ENCODE assay signal across 8 cellular contexts in genomic region chr1:43171312-43171875, GRCh38. TPM values are rescaled to one million over a fixed set of nuclear protein-coding genes. Genes with fewer than 3 reads are reported as not detected.
A peak's percentile ranks its signal among the peaks of the same experiment; 100 is the strongest.
DNase-seq lines count a peak whose midpoint lies in the region; ATAC-seq, FAIRE-seq and TF ChIP-seq lines count a peak whose summit lies in the region.

No MANE protein-coding gene starts in this region.

- no peaks in the 10 kb centered on the region for H3K9me3 ChIP-seq in lower lobe of right lung

- H3K27me3 ChIP-seq in BJ (ENCODE audit: control insufficient read depth, insufficient read depth, low read length) = no peaks in the 10 kb centered on the region
- H3K27me3 ChIP-seq in lower lobe of right lung (ENCODE audit: low read depth) = no peaks in the 10 kb centered on the region

- POLR2A ChIA-PET in BJ (lab: Charles Lee) = interaction anchor here (0.6 kb wide), 1 partner anchor 35 kb away, joined by 3 read pairs; no protein-coding TSS in a partner anchor
- POLR2A ChIA-PET in GM10248 (lab: Yijun Ruan, JAX) = no interaction called here

- intact Hi-C loops in lower lobe of right lung (cut with DNase I) = no loop called here

- DNase-seq in BJ (ENCODE audit: low read depth) (no peak), astrocyte of the hippocampus (ENCODE audit: low read depth, low spot score) (peak; percentile 5), lower lobe of right lung (no peak), urothelium cell line (ENCODE audit: low spot score) (peak; percentile 22), NCI-H774 (lab: John Stamatoyannopoulos, UW) (no peak), NCI-H1417 (lab: John Stamatoyannopoulos, UW) (no peak), GM10248 (ENCODE audit: extremely low spot score) (no peak)

- CTCF ChIA-PET in BJ (lab: Yijun Ruan, JAX) (interaction anchor here (0.8 to 1.5 kb wide), 2 partner anchors 18 to 53 kb away, joined by 3 read pairs; no protein-coding TSS in a partner anchor), GM10248 (lab: Yijun Ruan, JAX) (interaction anchor here (1.3 to 2.0 kb wide), 3 partner anchors 27 to 393 kb away, joined by 3 to 5 read pairs (median 4); no protein-coding TSS in a partner anchor)

- H3K4me3 ChIP-seq in BJ (ENCODE audit: low read depth, low read length) = peak overlapping the region; percentile 74
- H3K4me3 ChIP-seq in lower lobe of right lung = peak overlapping the region; percentile 98

- ATAC-seq in HG03354 (IDR thresholded peaks at IDR 0.05; ENCODE audit: poor library complexity, severe bottlenecking, unreplicated experiment) (peak; percentile 14), lower lobe of right lung (no peak)

- H3K27ac ChIP-seq in lower lobe of right lung = peak overlapping the region; percentile 77

- peaks cover 16% of the 10 kb centered on the region for H3K4me1 ChIP-seq in lower lobe of right lung

- no peak for FAIRE-seq in urothelium cell line (lab: Jason Lieb, UNC)

- no peak for TF ChIP-seq CTCF in BJ (IDR thresholded peaks at IDR 0.05; ENCODE audit: insufficient read depth, low read depth, low read length)
- no peak for TF ChIP-seq CTCF in lower lobe of right lung (IDR thresholded peaks at IDR 0.05)
- TF ChIP-seq CTCF in GM10248 (IDR thresholded peaks at IDR 0.05; ENCODE audit: control extremely low read depth, extremely low read depth, low read depth, missing control alignments) = no peak

- peaks cover 8% of the 10 kb centered on the region for H3K36me3 ChIP-seq in BJ (ENCODE audit: control insufficient read depth, insufficient read depth, low read length)
- peaks cover 42% of the 10 kb centered on the region for H3K36me3 ChIP-seq in lower lobe of right lung

RNA-seq across cellular contexts. Expression of gene EBNA1BP2, which starts 0.7 kb away (rescaled TPM):
- 63.4 and 70.9 TPM in 2 replicates for polyA plus RNA-seq in BJ (2011; rRNA removed)
- polyA minus RNA-seq in BJ (2011; rRNA and poly(A)+ RNA removed) = 19.2 and 19.4 TPM in 2 replicates
- total RNA-seq in lower lobe of right lung = 29.3 TPM

RNA-seq across cellular contexts. Expression of gene CFAP57, which starts 0.7 kb away (rescaled TPM):
- polyA plus RNA-seq in BJ (2011; rRNA removed) = 0.27 TPM in 2 replicates
- 0.05 and 0.24 TPM in 2 replicates for polyA minus RNA-seq in BJ (2011; rRNA and poly(A)+ RNA removed)
- total RNA-seq in lower lobe of right lung = 4.1 TPM

Comparison
In these comparisons a context has a peak if more than half of its experiments do, and no peak if none do; other contexts are left out.
1. DNase-seq: peak in astrocyte of the hippocampus (single experiment) and urothelium cell line (single experiment); none in BJ (single experiment), lower lobe of right lung (single experiment), NCI-H774 (single experiment), NCI-H1417 (0 of 3) and GM10248 (single experiment).